Comparison of ENCODE assay signal across 13 cellular contexts in the genomic region with DNA sequence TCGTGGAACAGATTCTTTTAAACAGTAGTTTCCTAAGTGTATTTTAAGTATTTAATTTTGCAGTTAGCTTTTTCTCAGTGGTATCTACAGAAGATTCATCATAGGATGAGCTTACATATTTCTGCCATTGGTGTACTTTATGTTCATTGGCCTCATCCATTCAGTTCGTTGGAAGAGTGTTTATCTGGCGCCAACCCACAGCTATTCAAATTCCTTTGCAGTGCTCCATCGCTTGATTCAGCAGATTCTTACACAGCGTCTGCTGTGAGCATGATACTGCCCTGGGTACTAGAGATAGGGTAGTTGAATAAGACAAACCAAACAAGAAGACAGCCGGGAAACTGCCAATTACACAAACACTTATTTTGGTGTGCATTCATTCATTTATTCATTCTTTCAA. TPM values are rescaled to one million over a fixed set of nuclear protein-coding genes. Genes with fewer than 3 reads are reported as not detected.
DNase-seq lines count a peak whose midpoint lies in the region; ATAC-seq and TF ChIP-seq lines count a peak whose summit lies in the region.
"Had no signal": no experiment of that assay in that cellular context is flagged by ENCODE, and none has a peak within 500 bp of the region (broad histone marks: within the 10 kb centered on the region; RNA-seq: fewer than 3 reads in every experiment).

No MANE protein-coding gene starts in this region.

- H3K4me1 ChIP-seq in gastrocnemius medialis, result peaks cover 8 to 15% of the 10 kb centered on the region in 2 donors
- H3K4me1 ChIP-seq in stomach, result peaks cover 0 to 19% (median 4%) of the 10 kb centered on the region in 4 donors
- H3K4me1 ChIP-seq: prostate gland had no signal

- TF ChIP-seq POLR2A in gastrocnemius medialis (IDR thresholded peaks at IDR 0.05) (no peak), stomach (IDR thresholded peaks at IDR 0.05) (no peak)

- intact Hi-C loops in left ventricle myocardium superior (cut with micrococcal nuclease), result loop anchor here (10.0 kb wide), 1 partner anchor 84 kb away; no protein-coding TSS in a partner anchor
- intact Hi-C loops in gastrocnemius medialis (cut with DNase I; ENCODE audit: low total_unique reads), result no loop called here
- intact Hi-C loops in stomach (cut with DNase I; ENCODE audit: low total_unique reads), result no loop called here

- in situ Hi-C loops in gastrocnemius medialis (cut with MboI; ENCODE audit: low sequenced_read_pairs in 4 of 4), result no loop called here

- H3K27me3 ChIP-seq in gastrocnemius medialis, result no peaks in the 10 kb centered on the region
- no peaks in the 10 kb centered on the region for H3K27me3 ChIP-seq in stomach
- H3K27me3 ChIP-seq: testis had no signal

- 59 to 77% (median 66%) methylated on average over 6 of the region's 6 CpGs for WGBS in stomach, 5 donors

- H3K36me3 ChIP-seq in gastrocnemius medialis (peaks cover 0 to 19% of the 10 kb centered on the region in 2 donors), stomach (peaks cover 18 to 100% (median 94%) of the 10 kb centered on the region in 4 donors)

- no peak for TF ChIP-seq CTCF in gastrocnemius medialis (IDR thresholded peaks at IDR 0.05 in 4 of 5, conservative IDR thresholded peaks at IDR 0.05 in 1 of 5)
- TF ChIP-seq CTCF in stomach (IDR thresholded peaks at IDR 0.05), result no peak

- H3K9me3 ChIP-seq in gastrocnemius medialis (no peaks in the 10 kb centered on the region), stomach (no peaks in the 10 kb centered on the region)
- H3K9me3 ChIP-seq: prostate gland, testis had no signal

- no peak for TF ChIP-seq EP300 in stomach (IDR thresholded peaks at IDR 0.05)

- DNase-seq in HUDEP-2 (lab: John Stamatoyannopoulos, UW; ENCODE audit: unreplicated experiment in 76 of 76) (peak in 72 of 76 experiments; percentile 4 to 91 (median 66)), astrocyte of the hippocampus (ENCODE audit: low read depth, low spot score) (peak; percentile 89), left ventricle myocardium superior (no peak), stromal cell of bone marrow (ENCODE audit: low read depth) (peak; percentile 89), GM19240 (ENCODE audit: insufficient read length, low spot score) (no peak), gastrocnemius medialis (no peak), stomach (no peak)
- DNase-seq: activated CD4-positive, alpha-beta T cell treated with anti-CD3 and anti-CD28 coated beads, Interleukin-2, amount 50 U/mL, for 48 hours; activated gamma-delta T cell; glutamatergic neuron; NCI-H2029; testis had no signal

- H3K27ac ChIP-seq in gastrocnemius medialis, result peak overlapping the region in 2 of 4 donors; percentile 1 to 55
- H3K27ac ChIP-seq in stomach, result peak overlapping the region in 1 of 5 donors; percentile 30
- H3K27ac ChIP-seq: prostate gland, testis had no signal

- H3K4me3 ChIP-seq in gastrocnemius medialis (no peak overlapping the region), stomach (no peak overlapping the region)
- H3K4me3 ChIP-seq: prostate gland, testis had no signal

- peak; percentile 66 for ATAC-seq in left ventricle myocardium superior
- no peak for ATAC-seq in gastrocnemius medialis

RNA-seq across cellular contexts. Expression of a gene that starts 55.1 kb away (rescaled TPM):
- total RNA-seq in left ventricle myocardium superior, result 28.9 TPM
- total RNA-seq in gastrocnemius medialis, result 10 to 100 TPM; 24.2 to 47.5 (median 29.9) TPM
- total RNA-seq in stomach, result 100 to 1,000 TPM in 1 of 5 donors, 10 to 100 TPM in 4; 34.4 to 111 (median 67.9) TPM
- polyA plus RNA-seq in stomach, result 10 to 100 TPM; 21.7 to 29.3 (median 25.1) TPM

Comparison
In these comparisons a context has a peak if more than half of its experiments do, and no peak if none do; other contexts are left out.
1. DNase-seq: peak in HUDEP-2 (72 of 76), astrocyte of the hippocampus (single experiment) and stromal cell of bone marrow (single experiment); none in left ventricle myocardium superior (single experiment), GM19240 (single experiment), gastrocnemius medialis (0 of 2) and stomach (single experiment).